ENCODE assay signal across 1 cellular context in genomic region chr9:12774861-12775367, GRCh38.
TF ChIP-seq lines count a peak whose summit lies in the region.

A gene with protein sequence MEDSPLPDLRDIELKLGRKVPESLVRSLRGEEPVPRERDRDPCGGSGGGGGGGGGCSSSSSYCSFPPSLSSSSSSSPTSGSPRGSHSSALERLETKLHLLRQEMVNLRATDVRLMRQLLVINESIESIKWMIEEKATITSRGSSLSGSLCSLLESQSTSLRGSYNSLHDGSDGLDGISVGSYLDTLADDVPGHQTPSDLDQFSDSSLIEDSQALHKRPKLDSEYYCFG (plus strand): TSS chr9:12775020. CDS start chr9:12775716, 696 bp downstream.

TF ChIP-seq in HepG2, 621 proteins besides CTCF, POLR2A, EP300 and RAD21 (continued from another document and continues in another):
- no peak for TF ChIP-seq ATF3 (CRISPR knock-in tag; IDR thresholded peaks at IDR 0.05)
- no peak; the same call in 1 of the 2 replicates for TF ChIP-seq ZBTB7B (CRISPR knock-in tag; IDR thresholded peaks at IDR 0.05)
- TF ChIP-seq ATF1 (CRISPR knock-in tag; IDR thresholded peaks at IDR 0.05), result no peak
- no peak for TF ChIP-seq AKAP8 (CRISPR knock-in tag; IDR thresholded peaks at IDR 0.05)
- no peak for TF ChIP-seq JARID2 (CRISPR knock-in tag; IDR thresholded peaks at IDR 0.05; ENCODE audit: insufficient replicate concordance)
- TF ChIP-seq NPAS2 (CRISPR knock-in tag; IDR thresholded peaks at IDR 0.05; ENCODE audit: borderline replicate concordance), result no peak
- no peak for TF ChIP-seq CBX2 (IDR thresholded peaks at IDR 0.05; ENCODE audit: low read depth, low read length)
- TF ChIP-seq CBX2 (CRISPR knock-in tag; IDR thresholded peaks at IDR 0.05; ENCODE audit: low read depth), result no peak
- TF ChIP-seq ZBED4 (CRISPR knock-in tag; IDR thresholded peaks at IDR 0.05; ENCODE audit: borderline replicate concordance), result peak; percentile 32; the same call in 1 of the 2 replicates
- TF ChIP-seq TSC22D2 (CRISPR knock-in tag; IDR thresholded peaks at IDR 0.05; ENCODE audit: borderline replicate concordance), result no peak
- TF ChIP-seq, protein P1, sequence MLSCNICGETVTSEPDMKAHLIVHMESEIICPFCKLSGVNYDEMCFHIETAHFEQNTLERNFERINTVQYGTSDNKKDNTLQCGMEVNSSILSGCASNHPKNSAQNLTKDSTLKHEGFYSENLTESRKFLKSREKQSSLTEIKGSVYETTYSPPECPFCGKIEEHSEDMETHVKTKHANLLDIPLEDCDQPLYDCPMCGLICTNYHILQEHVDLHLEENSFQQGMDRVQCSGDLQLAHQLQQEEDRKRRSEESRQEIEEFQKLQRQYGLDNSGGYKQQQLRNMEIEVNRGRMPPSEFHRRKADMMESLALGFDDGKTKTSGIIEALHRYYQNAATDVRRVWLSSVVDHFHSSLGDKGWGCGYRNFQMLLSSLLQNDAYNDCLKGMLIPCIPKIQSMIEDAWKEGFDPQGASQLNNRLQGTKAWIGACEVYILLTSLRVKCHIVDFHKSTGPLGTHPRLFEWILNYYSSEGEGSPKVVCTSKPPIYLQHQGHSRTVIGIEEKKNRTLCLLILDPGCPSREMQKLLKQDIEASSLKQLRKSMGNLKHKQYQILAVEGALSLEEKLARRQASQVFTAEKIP (CRISPR knock-in tag; IDR thresholded peaks at IDR 0.05; ENCODE audit: borderline replicate concordance), result no peak
- no peak for TF ChIP-seq SRSF4 (IDR thresholded peaks at IDR 0.05; ENCODE audit: low read depth, low read length, poor library complexity, severe bottlenecking)
- TF ChIP-seq ZNF143 (CRISPR knock-in tag; IDR thresholded peaks at IDR 0.05), result no peak
- TF ChIP-seq NBN (conservative IDR thresholded peaks at IDR 0.05), result no peak
- TF ChIP-seq ATM (IDR thresholded peaks at IDR 0.05; ENCODE audit: borderline replicate concordance), result no peak
- no peak for TF ChIP-seq SETDB1 (CRISPR knock-in tag; IDR thresholded peaks at IDR 0.05; ENCODE audit: borderline replicate concordance)
- peak; percentile 67 for TF ChIP-seq ELF3 (CRISPR knock-in tag; IDR thresholded peaks at IDR 0.05)
- no peak for TF ChIP-seq ZNF350 (CRISPR knock-in tag; IDR thresholded peaks at IDR 0.05; ENCODE audit: borderline replicate concordance, low read depth)
- TF ChIP-seq SP5 (CRISPR knock-in tag; IDR thresholded peaks at IDR 0.05; ENCODE audit: borderline replicate concordance, low read depth), result no peak
- no peak for TF ChIP-seq CHD4 (IDR thresholded peaks at IDR 0.05; ENCODE audit: borderline replicate concordance, low read length)
- TF ChIP-seq ZNF768 (CRISPR knock-in tag; IDR thresholded peaks at IDR 0.05), result no peak
- no peak for TF ChIP-seq ZNF784 (CRISPR knock-in tag; IDR thresholded peaks at IDR 0.05; ENCODE audit: borderline replicate concordance)
- TF ChIP-seq TGIF2 (CRISPR knock-in tag; IDR thresholded peaks at IDR 0.05), result 0 out of 2 replicates have a peak, but pooled peaks have one; percentile 55
- TF ChIP-seq, protein P2, sequence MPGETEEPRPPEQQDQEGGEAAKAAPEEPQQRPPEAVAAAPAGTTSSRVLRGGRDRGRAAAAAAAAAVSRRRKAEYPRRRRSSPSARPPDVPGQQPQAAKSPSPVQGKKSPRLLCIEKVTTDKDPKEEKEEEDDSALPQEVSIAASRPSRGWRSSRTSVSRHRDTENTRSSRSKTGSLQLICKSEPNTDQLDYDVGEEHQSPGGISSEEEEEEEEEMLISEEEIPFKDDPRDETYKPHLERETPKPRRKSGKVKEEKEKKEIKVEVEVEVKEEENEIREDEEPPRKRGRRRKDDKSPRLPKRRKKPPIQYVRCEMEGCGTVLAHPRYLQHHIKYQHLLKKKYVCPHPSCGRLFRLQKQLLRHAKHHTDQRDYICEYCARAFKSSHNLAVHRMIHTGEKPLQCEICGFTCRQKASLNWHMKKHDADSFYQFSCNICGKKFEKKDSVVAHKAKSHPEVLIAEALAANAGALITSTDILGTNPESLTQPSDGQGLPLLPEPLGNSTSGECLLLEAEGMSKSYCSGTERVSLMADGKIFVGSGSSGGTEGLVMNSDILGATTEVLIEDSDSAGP (CRISPR knock-in tag; IDR thresholded peaks at IDR 0.05; ENCODE audit: borderline replicate concordance), result no peak
- no peak for TF ChIP-seq ZNF383 (CRISPR knock-in tag; IDR thresholded peaks at IDR 0.05; ENCODE audit: borderline replicate concordance)
- no peak for TF ChIP-seq HOXA9 (CRISPR knock-in tag; IDR thresholded peaks at IDR 0.05; ENCODE audit: borderline replicate concordance)
- peak; percentile 31 for TF ChIP-seq TEAD3 (CRISPR knock-in tag; optimal IDR thresholded peaks at IDR 0.05; ENCODE audit: borderline replicate concordance)
- TF ChIP-seq ZNF556 (CRISPR knock-in tag; IDR thresholded peaks at IDR 0.05; ENCODE audit: borderline replicate concordance), result no peak
- TF ChIP-seq ZNF44 (CRISPR knock-in tag; IDR thresholded peaks at IDR 0.05), result no peak
- TF ChIP-seq ZNF333 (CRISPR knock-in tag; IDR thresholded peaks at IDR 0.05; ENCODE audit: borderline replicate concordance), result no peak
- TF ChIP-seq CCAR2 (optimal IDR thresholded peaks at IDR 0.05; ENCODE audit: low read depth, low read length), result no peak
- no peak for TF ChIP-seq RAD51 (IDR thresholded peaks at IDR 0.05; ENCODE audit: borderline replicate concordance)
- no peak for TF ChIP-seq ELF1 (CRISPR knock-in tag; IDR thresholded peaks at IDR 0.05)
- no peak; the same call in 1 of the 2 replicates for TF ChIP-seq KAT8 (CRISPR knock-in tag; IDR thresholded peaks at IDR 0.05)
- no peak for TF ChIP-seq DNMT1 (CRISPR knock-in tag; IDR thresholded peaks at IDR 0.05)
- no peak for TF ChIP-seq HNRNPL (IDR thresholded peaks at IDR 0.05; ENCODE audit: low read depth, low read length)
- peak; percentile 49; the same call in 1 of the 2 replicates for TF ChIP-seq TAF1 (CRISPR knock-in tag; IDR thresholded peaks at IDR 0.05)
- TF ChIP-seq YY1 (IDR thresholded peaks at IDR 0.05; ENCODE audit: insufficient read depth, insufficient replicate concordance, low read depth, low read length), result peak; percentile 34
- peak; percentile 45 for TF ChIP-seq GATAD1 (CRISPR knock-in tag; IDR thresholded peaks at IDR 0.05)
- no peak for TF ChIP-seq CC2D1A (CRISPR knock-in tag; IDR thresholded peaks at IDR 0.05)
- TF ChIP-seq HDAC6 (IDR thresholded peaks at IDR 0.05; ENCODE audit: low read depth, low read length), result no peak
- no peak for TF ChIP-seq ZNF570 (CRISPR knock-in tag; IDR thresholded peaks at IDR 0.05; ENCODE audit: borderline replicate concordance)
- no peak for TF ChIP-seq BRCA1 (CRISPR knock-in tag; IDR thresholded peaks at IDR 0.05)
- TF ChIP-seq, protein P3, sequence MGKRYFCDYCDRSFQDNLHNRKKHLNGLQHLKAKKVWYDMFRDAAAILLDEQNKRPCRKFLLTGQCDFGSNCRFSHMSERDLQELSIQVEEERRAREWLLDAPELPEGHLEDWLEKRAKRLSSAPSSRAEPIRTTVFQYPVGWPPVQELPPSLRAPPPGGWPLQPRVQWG (CRISPR knock-in tag; IDR thresholded peaks at IDR 0.05; ENCODE audit: borderline replicate concordance, low read depth), result no peak
- TF ChIP-seq ATF7-NPFF (CRISPR knock-in tag; IDR thresholded peaks at IDR 0.05; ENCODE audit: low read depth), result no peak
- no peak for TF ChIP-seq JUN (CRISPR knock-in tag; IDR thresholded peaks at IDR 0.05)
- no peak for TF ChIP-seq ZBTB46 (CRISPR knock-in tag; IDR thresholded peaks at IDR 0.05; ENCODE audit: borderline replicate concordance)
- TF ChIP-seq ZNF569 (CRISPR knock-in tag; IDR thresholded peaks at IDR 0.05; ENCODE audit: borderline replicate concordance), result no peak
- no peak for TF ChIP-seq STAG1 (CRISPR knock-in tag; IDR thresholded peaks at IDR 0.05)
- 0 out of 2 replicates have a peak, but pooled peaks have one; percentile 66 for TF ChIP-seq SIN3A (IDR thresholded peaks at IDR 0.05; ENCODE audit: borderline replicate concordance, low read depth, low read length)
- no peak for TF ChIP-seq ZNF749 (CRISPR knock-in tag; IDR thresholded peaks at IDR 0.05; ENCODE audit: borderline replicate concordance)
- TF ChIP-seq ZKSCAN1 (IDR thresholded peaks at IDR 0.05; ENCODE audit: low read length), result no peak
- no peak for TF ChIP-seq MYC (CRISPR knock-in tag; IDR thresholded peaks at IDR 0.05; ENCODE audit: borderline replicate concordance)
- TF ChIP-seq ZNF292 (CRISPR knock-in tag; IDR thresholded peaks at IDR 0.05; ENCODE audit: borderline replicate concordance, low read depth), result peak; percentile 29; the same call in 1 of the 2 replicates
- no peak for TF ChIP-seq KLF13 (CRISPR knock-in tag; IDR thresholded peaks at IDR 0.05)
- TF ChIP-seq RARG (CRISPR knock-in tag; IDR thresholded peaks at IDR 0.05; ENCODE audit: low read depth), result no peak
- TF ChIP-seq MED1 (CRISPR knock-in tag; IDR thresholded peaks at IDR 0.05), result peak; percentile 41; the same call in 1 of the 2 replicates
- no peak for TF ChIP-seq MEIS2 (CRISPR knock-in tag; IDR thresholded peaks at IDR 0.05)
- no peak for TF ChIP-seq ZBTB26 (CRISPR knock-in tag; IDR thresholded peaks at IDR 0.05; ENCODE audit: borderline replicate concordance)
- TF ChIP-seq GRHL1 (CRISPR knock-in tag; conservative IDR thresholded peaks at IDR 0.05), result no peak
